18 cellular contexts compared by ENCODE assay signal in genomic region chr3:100782359-100782758, GRCh38.
A peak's percentile ranks its signal among the peaks of the same experiment; 100 is the strongest.
DNase-seq lines count a peak whose midpoint lies in the region; ATAC-seq, FAIRE-seq and TF ChIP-seq lines count a peak whose summit lies in the region.
"Had no signal": no experiment of that assay in that cellular context is flagged by ENCODE, and none has a peak within 500 bp of the region (broad histone marks: within the 10 kb centered on the region; RNA-seq: fewer than 3 reads in every experiment).

No MANE protein-coding gene starts in this region.

- H2BK15ac ChIP-seq in mesenchymal stem cell (ENCODE audit: low read depth, poor library complexity, severe bottlenecking), result no peak overlapping the region

- no peaks in the 10 kb centered on the region for H3K36me3 ChIP-seq in astrocyte (ENCODE audit: insufficient read depth, low read length)
- H3K36me3 ChIP-seq in mesenchymal stem cell (ENCODE audit: control insufficient read depth in 1 of 2, insufficient read depth in 2 of 2, low read depth in 1 of 2, low read length in 2 of 2), result peaks cover 0 to 90% of the 10 kb centered on the region in 2 experiments
- H3K36me3 ChIP-seq in rectal smooth muscle tissue (ENCODE audit: control insufficient read depth, insufficient read depth, low read length), result no peaks in the 10 kb centered on the region
- H3K36me3 ChIP-seq: BE2C had no signal

- FAIRE-seq in astrocyte (lab: Jason Lieb, UNC), result no peak
- FAIRE-seq: K562 had no signal

- H2AFZ ChIP-seq in astrocyte (ENCODE audit: low read depth, low read length) (no peak overlapping the region), mesenchymal stem cell (ENCODE audit: low read depth, low read length) (no peak overlapping the region)

- no peak overlapping the region for H2BK120ac ChIP-seq in mesenchymal stem cell (ENCODE audit: low read depth, low read length)

- no peaks in the 10 kb centered on the region for H3K79me2 ChIP-seq in astrocyte (ENCODE audit: insufficient read depth, low read length)

- 65% methylated on average over 2 of the region's 2 CpGs for WGBS in mesenchymal stem cell

- peaks cover 7% of the 10 kb centered on the region for H3K4me1 Mint-ChIP-seq in astrocyte (ENCODE audit: low read depth, unreplicated experiment)

- H3K27ac ChIP-seq in astrocyte (ENCODE audit: low read depth, low read length) (no peak overlapping the region), mesenchymal stem cell (ENCODE audit: low read length, poor library complexity, severe bottlenecking) (no peak overlapping the region), rectal smooth muscle tissue (ENCODE audit: low read depth, low read length) (peak overlapping the region; percentile 14)
- H3K27ac ChIP-seq: RWPE1 had no signal

- H3K14ac ChIP-seq in mesenchymal stem cell (ENCODE audit: low read length in 2 of 2), result no peak overlapping the region

- H3K9me3 ChIP-seq in astrocyte (ENCODE audit: insufficient read depth, low read depth, low read length) (peaks cover 2% of the 10 kb centered on the region), mesenchymal stem cell (ENCODE audit: control insufficient read depth, low read length) (peaks cover 31% of the 10 kb centered on the region)
- H3K9me3 ChIP-seq: BE2C had no signal

- no peaks in the 10 kb centered on the region for H3K79me1 ChIP-seq in mesenchymal stem cell (replicated peaks; ENCODE audit: low read length, poor library complexity, severe bottlenecking)

- ATAC-seq in HG02798 (IDR thresholded peaks at IDR 0.05; ENCODE audit: poor library complexity, unreplicated experiment), result no peak
- ATAC-seq: K562, PC-3 had no signal

- H3K27me3 Mint-ChIP-seq in astrocyte (ENCODE audit: low read depth, unreplicated experiment), result no peaks in the 10 kb centered on the region
- H3K27me3 Mint-ChIP-seq: CD4-positive, alpha-beta T cell had no signal

- no peaks in the 10 kb centered on the region for H4K20me1 ChIP-seq in astrocyte (ENCODE audit: insufficient read depth, low read length)

- TF ChIP-seq CTCF in astrocyte (IDR thresholded peaks at IDR 0.05; ENCODE audit: insufficient read depth, low read depth, low read length), result no peak

- no peaks in the 10 kb centered on the region for H3K36me3 Mint-ChIP-seq in astrocyte (ENCODE audit: low read depth, unreplicated experiment)

- H3K27me3 ChIP-seq in astrocyte (ENCODE audit: insufficient read depth, low read length) (no peaks in the 10 kb centered on the region), mesenchymal stem cell (ENCODE audit: control insufficient read depth in 1 of 2, insufficient read depth in 1 of 2, low read length in 2 of 2) (no peaks in the 10 kb centered on the region), rectal smooth muscle tissue (ENCODE audit: control insufficient read depth, insufficient read depth, low read length) (no peaks in the 10 kb centered on the region)
- H3K27me3 ChIP-seq: BE2C had no signal

- H3K27ac Mint-ChIP-seq in astrocyte (ENCODE audit: unreplicated experiment), result no peak overlapping the region
- H3K27ac Mint-ChIP-seq: CD4-positive, alpha-beta T cell had no signal

- H2AK5ac ChIP-seq in mesenchymal stem cell (ENCODE audit: low read length, severe bottlenecking), result no peak overlapping the region

- H3K18ac ChIP-seq in mesenchymal stem cell (ENCODE audit: low read depth in 1 of 2, low read length in 2 of 2), result no peak overlapping the region

- H4K91ac ChIP-seq in mesenchymal stem cell (ENCODE audit: low read length), result no peak overlapping the region

- no peak overlapping the region for H3K23ac ChIP-seq in mesenchymal stem cell (ENCODE audit: low read length in 2 of 2)

- peaks cover 9% of the 10 kb centered on the region for H3K9me3 Mint-ChIP-seq in astrocyte (ENCODE audit: unreplicated experiment)
- H3K9me3 Mint-ChIP-seq: CD4-positive, alpha-beta T cell had no signal

- H3K4me1 ChIP-seq in astrocyte (ENCODE audit: insufficient read depth, low read length) (peaks cover 20% of the 10 kb centered on the region), mesenchymal stem cell (ENCODE audit: control insufficient read depth, insufficient read depth, low read depth, low read length) (peaks cover 4% of the 10 kb centered on the region), rectal smooth muscle tissue (ENCODE audit: control insufficient read depth, insufficient read depth, low read length) (peaks cover 5% of the 10 kb centered on the region)

- no peak overlapping the region for H4K8ac ChIP-seq in mesenchymal stem cell (ENCODE audit: low read length)

- H3K9ac ChIP-seq in astrocyte (ENCODE audit: low read length), result no peak overlapping the region
- H3K9ac ChIP-seq in mesenchymal stem cell (ENCODE audit: low read length), result peak overlapping the region; percentile 58
- H3K9ac ChIP-seq in rectal smooth muscle tissue (ENCODE audit: low read length), result no peak overlapping the region

- H3K4ac ChIP-seq in mesenchymal stem cell (ENCODE audit: low read depth in 1 of 2, low read length in 2 of 2), result no peak overlapping the region

- no peak overlapping the region for H2BK12ac ChIP-seq in mesenchymal stem cell (ENCODE audit: low read length in 2 of 2)

- H3K4me3 Mint-ChIP-seq in astrocyte (ENCODE audit: unreplicated experiment), result no peak overlapping the region
- H3K4me3 Mint-ChIP-seq: CD4-positive, alpha-beta T cell; H9 had no signal

- H3K4me3 ChIP-seq in astrocyte (ENCODE audit: insufficient read depth, low read depth, low read length) (no peak overlapping the region), mesenchymal stem cell (ENCODE audit: insufficient read depth in 1 of 2, low read depth in 1 of 2, low read length in 2 of 2) (no peak overlapping the region), rectal smooth muscle tissue (ENCODE audit: low read length) (no peak overlapping the region)
- H3K4me3 ChIP-seq: K562 had no signal

- H2BK5ac ChIP-seq in mesenchymal stem cell (ENCODE audit: low read depth, low read length, poor library complexity, severe bottlenecking), result no peak overlapping the region

- DNase-seq in HCEC 1CT, result peak; percentile 13
- DNase-seq in astrocyte (ENCODE audit: low read depth), result no peak
- DNase-seq in mesenchymal stem cell, result no peak
- DNase-seq in activated naive CD4-positive, alpha-beta T cell (lab: John Stamatoyannopoulos, UW), result no peak
- DNase-seq in stimulated activated CD4-positive, alpha-beta T cell treated with anti-CD3 and anti-CD28 coated beads, Interleukin-2, amount 100 ng/mL, for 48 hours, result no peak
- DNase-seq: CD4-positive, alpha-beta T cell; H9; MV-4-11; NCI-H1417; NCI-H1930; NCI-H446; NCI-H748 treated with DMSO at 0.1 percent for 48 hours; PC-3 had no signal

- H3K4me2 ChIP-seq in astrocyte (ENCODE audit: low read length), result peak overlapping the region; percentile 13
- no peak overlapping the region for H3K4me2 ChIP-seq in mesenchymal stem cell (ENCODE audit: low read length, poor library complexity, severe bottlenecking)
